ENCODE assay signal across 8 cellular contexts in the genomic region with DNA sequence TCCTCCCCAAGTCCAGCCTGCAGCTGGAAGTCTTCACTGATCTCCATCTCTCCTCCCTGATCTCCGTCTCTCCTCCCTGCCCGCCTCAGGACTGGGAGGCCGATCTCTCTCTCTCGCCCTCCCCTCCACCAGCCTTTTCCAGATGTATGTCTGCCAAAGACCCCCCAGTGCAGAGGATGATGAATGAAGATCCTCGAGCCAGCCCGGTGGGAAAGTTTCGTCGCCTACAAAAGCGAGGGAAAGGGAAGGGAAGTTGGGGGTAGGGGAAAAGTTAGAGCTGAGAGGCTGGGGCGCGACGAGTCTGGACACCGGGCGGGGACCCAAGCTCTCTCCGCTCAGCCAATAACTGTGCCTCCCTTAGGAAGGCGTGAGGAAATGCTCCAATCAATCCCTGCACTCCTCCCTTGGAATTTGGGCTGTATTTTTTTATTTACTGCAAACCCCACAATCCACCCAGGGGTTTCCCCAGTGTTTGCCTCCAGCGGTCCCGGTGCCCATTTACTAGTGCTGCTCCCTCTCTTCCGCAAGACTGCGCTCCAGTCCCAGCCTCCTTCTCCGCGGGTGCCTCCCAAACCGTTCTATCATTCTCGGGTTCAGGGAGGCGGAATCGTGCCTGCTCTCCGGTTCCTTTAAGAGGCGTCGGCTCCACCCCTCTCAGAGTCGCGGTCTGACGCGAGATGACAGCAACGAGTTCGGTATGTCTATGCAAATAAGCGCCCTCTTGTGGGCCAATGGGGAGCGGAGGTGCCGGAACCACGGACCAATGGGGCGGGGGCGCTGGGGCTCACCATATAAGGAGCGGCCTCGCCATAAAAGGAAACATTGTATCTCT. TPM values are rescaled to one million over a fixed set of nuclear protein-coding genes. Genes with fewer than 3 reads are reported as not detected.
DNase-seq lines count a peak whose midpoint lies in the region; ATAC-seq, FAIRE-seq and TF ChIP-seq lines count a peak whose summit lies in the region.

A gene (plus strand): TSS at position 818 of the 832 bp plus-strand sequence. CDS start 388 bp downstream, outside the sequence.

- peak within 1 kb of the TSS; percentile 95 for H3K27ac ChIP-seq in left ventricle myocardium inferior (replicated peaks)
- peak within 1 kb of the TSS; percentile 97 for H3K27ac ChIP-seq in urinary bladder (ENCODE audit: low read depth)

- TF ChIP-seq CTCF in left ventricle myocardium inferior (IDR thresholded peaks at IDR 0.05; ENCODE audit: borderline replicate concordance) (no peak), progenitor cell of endocrine pancreas (IDR thresholded peaks at IDR 0.05; ENCODE audit: unreplicated experiment) (no peak)

- peak; percentile 87 for DNase-seq in GM12892 (ENCODE audit: insufficient read length)
- DNase-seq in NCI-H146 treated with DMSO at 0.1 percent for 48 hours (lab: John Stamatoyannopoulos, UW; ENCODE audit: unreplicated experiment) = peak; percentile 99
- DNase-seq in amygdala (lab: John Stamatoyannopoulos, UW) = peak; percentile 64 to 100 (median 99)
- DNase-seq in left ventricle myocardium inferior = peak; percentile 100
- peak; percentile 98 for DNase-seq in progenitor cell of endocrine pancreas (ENCODE audit: low spot score, unreplicated experiment)

- no peaks in the 10 kb centered on the region for H3K27me3 Mint-ChIP-seq in progenitor cell of endocrine pancreas

- WGBS in urinary bladder = under 1% methylated on average over 43 of the region's 43 CpGs

- no peak; the same call in 1 of the 2 replicates for TF ChIP-seq POLR2A in GM12892 (IDR thresholded peaks at IDR 0.05; ENCODE audit: low read depth, low read length)

- H3K4me3 Mint-ChIP-seq in progenitor cell of endocrine pancreas (ENCODE audit: low read depth) = peak within 1 kb of the TSS; percentile 83

- H3K27ac Mint-ChIP-seq in progenitor cell of endocrine pancreas = peak within 1 kb of the TSS; percentile 99

- H3K9me3 Mint-ChIP-seq in progenitor cell of endocrine pancreas (ENCODE audit: low read depth) = no peaks in the 10 kb centered on the region

- intact Hi-C loops in T-helper 1 cell treated with Interleukin-12 subunit alpha and Interleukin-12 subunit beta and Interleukin-4 antibody, amounts not matched to agents 30 ng/mL and 1 ng/mL, for 36 hours (cut with micrococcal nuclease) = loop anchor here (1.0 to 10.0 kb wide), 22 partner anchors 54 to 1386 kb away; a partner anchor contains a TSS
- intact Hi-C loops in left ventricle myocardium inferior (cut with micrococcal nuclease) = no loop called here

- no peaks in the 10 kb centered on the region for H3K27me3 ChIP-seq in left ventricle myocardium inferior (ENCODE audit: low read depth)

- peak; percentile 58 for ATAC-seq in HG02852 (IDR thresholded peaks at IDR 0.05; ENCODE audit: unreplicated experiment)

- peaks cover 7% of the 10 kb centered on the region for H3K36me3 ChIP-seq in left ventricle myocardium inferior
- no peaks in the 10 kb centered on the region for H3K36me3 ChIP-seq in urinary bladder (ENCODE audit: insufficient read depth)

- peak within 1 kb of the TSS; percentile 93 for H3K4me3 ChIP-seq in left ventricle myocardium inferior
- H3K4me3 ChIP-seq in urinary bladder (ENCODE audit: low read depth, low read length) = peak within 1 kb of the TSS; percentile 93

- peak; percentile 95 for FAIRE-seq in GM12892 (lab: Jason Lieb, UNC)

- H3K36me3 Mint-ChIP-seq in progenitor cell of endocrine pancreas (ENCODE audit: insufficient read depth) = no peaks in the 10 kb centered on the region

- H3K4me1 Mint-ChIP-seq in progenitor cell of endocrine pancreas (ENCODE audit: low read depth) = peaks cover 31% of the 10 kb centered on the region

- no peaks in the 10 kb centered on the region for H3K9me3 ChIP-seq in left ventricle myocardium inferior (replicated peaks)

- H3K4me1 ChIP-seq in left ventricle myocardium inferior = peaks cover 48% of the 10 kb centered on the region
- no peaks in the 10 kb centered on the region for H3K4me1 ChIP-seq in urinary bladder (ENCODE audit: insufficient read depth)

RNA-seq across cellular contexts. Expression of the gene that starts here (rescaled TPM):
- polyA plus RNA-seq in GM12892 (2012; ENCODE audit: missing spikeins) = 19.6 TPM
- total RNA-seq in T-helper 1 cell treated with Interleukin-12 subunit alpha and Interleukin-12 subunit beta and Interleukin-4 antibody, amounts not matched to agents 30 ng/mL and 1 ng/mL, for 36 hours = 58.7 and 59.6 TPM in 2 replicates
- total RNA-seq in left ventricle myocardium inferior (61.8 TPM), progenitor cell of endocrine pancreas (29.1 and 30.3 TPM in 2 replicates), urinary bladder (19.2 TPM)
- 116 TPM for polyA plus RNA-seq in urinary bladder

Comparison
In these comparisons a context has a peak if more than half of its experiments do, and no peak if none do; other contexts are left out.
1. Peak in every context shown above with its lines: DNase-seq, ATAC-seq, H3K4me3 ChIP-seq and H3K27ac ChIP-seq.